1 cellular context compared by ENCODE assay signal in genomic region chr20:63889241-63890200, GRCh38.
TF ChIP-seq lines count a peak whose summit lies in the region.

No MANE protein-coding gene starts in this region.

TF ChIP-seq in IMR-90, 13 proteins besides CTCF, POLR2A, EP300 and RAD21:
- TF ChIP-seq CHD1 (IDR thresholded peaks at IDR 0.05; ENCODE audit: low read depth, low read length) = no peak
- TF ChIP-seq ELK1 (IDR thresholded peaks at IDR 0.05; ENCODE audit: borderline replicate concordance, low read depth, low read length) = no peak
- no peak for TF ChIP-seq BHLHE40 (IDR thresholded peaks at IDR 0.05; ENCODE audit: low read depth, low read length)
- no peak for TF ChIP-seq MAFK (IDR thresholded peaks at IDR 0.05; ENCODE audit: low read depth, low read length)
- TF ChIP-seq USF2 (IDR thresholded peaks at IDR 0.05; ENCODE audit: low read depth, low read length) = no peak
- TF ChIP-seq MAZ (IDR thresholded peaks at IDR 0.05; ENCODE audit: borderline replicate concordance, low read depth, low read length) = no peak
- TF ChIP-seq SMC3 (IDR thresholded peaks at IDR 0.05; ENCODE audit: low read depth, low read length) = no peak
- TF ChIP-seq RCOR1 (IDR thresholded peaks at IDR 0.05; ENCODE audit: insufficient replicate concordance, low read length) = no peak
- no peak for TF ChIP-seq RFX5 (IDR thresholded peaks at IDR 0.05; ENCODE audit: low read depth, low read length)
- TF ChIP-seq MXI1 (IDR thresholded peaks at IDR 0.05; ENCODE audit: borderline replicate concordance, low read depth, low read length) = no peak
- no peak for TF ChIP-seq CEBPB (IDR thresholded peaks at IDR 0.05; ENCODE audit: low read depth, low read length)
- no peak for TF ChIP-seq NFE2L2 (IDR thresholded peaks at IDR 0.05; ENCODE audit: low read depth, low read length)
- no peak for TF ChIP-seq FOS (IDR thresholded peaks at IDR 0.05; ENCODE audit: low read depth, low read length)
TF ChIP-seq in IMR-90: peak in this region for 0.
